Comparison of ENCODE assay signal across 24 cellular contexts in the genomic region with DNA sequence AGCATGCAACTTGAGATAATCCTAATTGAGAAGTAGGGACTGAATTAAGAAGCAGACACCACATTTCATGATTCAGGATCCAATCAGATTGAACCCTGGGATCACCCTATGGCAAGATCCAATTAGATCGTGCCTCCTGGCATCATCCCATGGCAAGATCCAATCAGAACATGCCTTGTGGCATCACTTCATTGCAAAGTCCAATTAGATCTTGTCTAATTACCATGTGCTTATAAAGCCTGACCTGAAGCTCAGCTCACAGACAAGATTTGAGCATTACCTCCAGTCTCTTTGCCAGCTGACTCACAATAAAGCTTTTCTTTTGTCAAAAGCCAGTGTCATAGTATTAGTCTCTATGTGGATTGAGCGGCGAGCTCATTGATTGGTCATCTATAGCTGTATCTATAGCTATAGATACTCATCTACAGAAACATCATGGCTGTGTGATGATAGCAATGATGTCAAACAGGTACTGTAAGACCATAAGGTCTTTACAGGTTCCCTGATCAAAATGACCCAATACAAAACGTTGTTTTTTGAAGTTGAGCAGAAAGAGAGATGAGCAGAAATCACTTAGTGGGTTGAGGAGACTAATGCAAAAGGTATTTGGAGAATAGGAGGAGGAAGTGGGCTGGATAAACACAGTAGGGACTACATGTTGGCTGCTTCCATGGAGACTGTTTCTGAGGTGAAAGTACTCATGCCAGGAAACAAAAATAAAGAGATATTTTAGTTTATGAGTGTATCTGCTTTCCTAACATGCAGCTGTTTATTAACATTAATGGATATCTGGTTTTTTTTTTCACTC.
A peak's percentile ranks its signal among the peaks of the same experiment; 100 is the strongest.
DNase-seq lines count a peak whose midpoint lies in the region; ATAC-seq, FAIRE-seq and TF ChIP-seq lines count a peak whose summit lies in the region.
"Had no signal": no experiment of that assay in that cellular context is flagged by ENCODE, and none has a peak within 500 bp of the region (broad histone marks: within the 10 kb centered on the region; RNA-seq: fewer than 3 reads in every experiment).

No MANE protein-coding gene starts in this region.

- H3K4me1 ChIP-seq in endothelial cell of umbilical vein (ENCODE audit: control insufficient read depth, extremely low read depth, insufficient read depth, low read length) = peaks cover 29% of the 10 kb centered on the region
- H3K4me1 ChIP-seq in mesodermal cell (ENCODE audit: control insufficient read depth, insufficient read depth, low read length, poor library complexity, severe bottlenecking) = peaks cover 14% of the 10 kb centered on the region

- no peaks in the 10 kb centered on the region for H3K4me1 Mint-ChIP-seq in activated naive CD8-positive, alpha-beta T cell treated with anti-CD3 and anti-CD28 coated beads for 36 hours
- H3K4me1 Mint-ChIP-seq: brain had no signal

- TF ChIP-seq POLR2A in endothelial cell of umbilical vein (IDR thresholded peaks at IDR 0.05; ENCODE audit: low read depth, low read length) = no peak

- no peaks in the 10 kb centered on the region for H3K9me3 ChIP-seq in endothelial cell of umbilical vein (replicated peaks; ENCODE audit: control insufficient read depth, insufficient read depth, low read length)
- no peaks in the 10 kb centered on the region for H3K9me3 ChIP-seq in mesodermal cell (ENCODE audit: control insufficient read depth, low read length)
- H3K9me3 ChIP-seq: esophagus muscularis mucosa had no signal

- no peaks in the 10 kb centered on the region for H3K36me3 Mint-ChIP-seq in activated naive CD8-positive, alpha-beta T cell treated with anti-CD3 and anti-CD28 coated beads for 36 hours
- H3K36me3 Mint-ChIP-seq: brain, naive B cell had no signal

- POLR2A ChIA-PET in endothelial cell of umbilical vein (lab: Charles Lee) = no interaction called here

- dilution Hi-C loops in endothelial cell of umbilical vein (cut with MboI; ENCODE audit: extremely low pct_ligation_motif_present, low sequenced_read_pairs) = no loop called here

- H3K79me2 ChIP-seq in endothelial cell of umbilical vein (ENCODE audit: control insufficient read depth, insufficient read depth, low read length) = no peaks in the 10 kb centered on the region

- H3K36me3 ChIP-seq in endothelial cell of umbilical vein (ENCODE audit: control insufficient read depth in 2 of 2, extremely low read depth in 1 of 2, insufficient read depth in 2 of 2, low read length in 2 of 2) (no peaks in the 10 kb centered on the region), mesodermal cell (ENCODE audit: control insufficient read depth, insufficient read depth, low read length) (no peaks in the 10 kb centered on the region)
- H3K36me3 ChIP-seq: esophagus muscularis mucosa had no signal

- no peak overlapping the region for H3K27ac Mint-ChIP-seq in activated naive CD8-positive, alpha-beta T cell treated with anti-CD3 and anti-CD28 coated beads for 36 hours
- H3K27ac Mint-ChIP-seq: activated CD8-positive, alpha-beta T cell treated with anti-CD3 and anti-CD28 coated beads, Interleukin-2, amount 10 ng/mL, durations not matched to agents 7 days and 5 days; activated T-cell treated with anti-CD3 and anti-CD28 coated beads, Interleukin-2, amount 50 U/mL, for 24 hours; naive B cell had no signal

- CTCF ChIA-PET in endothelial cell of umbilical vein (lab: Charles Lee) = interaction anchor here (0.7 kb wide), 1 partner anchor 12 kb away, joined by 4 read pairs; no protein-coding TSS in a partner anchor

- no peaks in the 10 kb centered on the region for H4K20me1 ChIP-seq in endothelial cell of umbilical vein (replicated peaks; ENCODE audit: control insufficient read depth, extremely low read depth, insufficient read depth, low read length)

- H2AFZ ChIP-seq in endothelial cell of umbilical vein (ENCODE audit: low read depth, low read length) = no peak overlapping the region

- H3K27ac ChIP-seq in endothelial cell of umbilical vein (ENCODE audit: insufficient read depth, low read depth, low read length) = peak overlapping the region; percentile 76
- peak overlapping the region; percentile 78 for H3K27ac ChIP-seq in mesodermal cell (ENCODE audit: low read depth, low read length, severe bottlenecking)
- no peak overlapping the region for H3K27ac ChIP-seq in caudate nucleus (ENCODE audit: low read depth, low read length)
- H3K27ac ChIP-seq: esophagus muscularis mucosa had no signal

- intact Hi-C loops in endothelial cell of umbilical vein (cut with micrococcal nuclease) = loop anchor here (1.0 to 10.0 kb wide), 5 partner anchors 23 to 113 kb away; no protein-coding TSS in a partner anchor

- H3K9ac ChIP-seq in endothelial cell of umbilical vein (replicated peaks; ENCODE audit: extremely low read depth, insufficient read depth, low read length) = peak overlapping the region; percentile 47

- no peak overlapping the region for H3K4me3 Mint-ChIP-seq in activated naive CD8-positive, alpha-beta T cell treated with anti-CD3 and anti-CD28 coated beads for 36 hours
- H3K4me3 Mint-ChIP-seq: activated CD8-positive, alpha-beta T cell treated with anti-CD3 and anti-CD28 coated beads, Interleukin-2, amount 10 ng/mL, durations not matched to agents 7 days and 5 days; activated T-cell treated with anti-CD3 and anti-CD28 coated beads, Interleukin-2, amount 50 U/mL, for 24 hours; brain; naive B cell had no signal

- peaks cover 21% of the 10 kb centered on the region for H3K27me3 Mint-ChIP-seq in activated naive CD8-positive, alpha-beta T cell treated with anti-CD3 and anti-CD28 coated beads for 36 hours
- H3K27me3 Mint-ChIP-seq: activated T-cell treated with anti-CD3 and anti-CD28 coated beads, Interleukin-2, amount 50 U/mL, for 24 hours; brain had no signal

- 90% methylated on average over 1 of the region's 4 CpGs; no CpG with 5 or more reads in 1 of the 2 experiments for WGBS in mesodermal cell (ENCODE audit: insufficient coverage in 2 of 2), 2 experiments

- peak; percentile 9 for DNase-seq in AG20443 (ENCODE audit: low spot score)
- peak; percentile 91 for DNase-seq in LHCN-M2 (ENCODE audit: low read depth)
- DNase-seq in endothelial cell of umbilical vein (ENCODE audit: low read depth, low spot score) = peak; percentile 66
- DNase-seq in caudate nucleus (lab: John Stamatoyannopoulos, UW) = no peak
- no peak for DNase-seq in activated naive CD8-positive, alpha-beta T cell treated with anti-CD3 and anti-CD28 coated beads for 36 hours
- no peak for DNase-seq in NCI-H1048 (lab: John Stamatoyannopoulos, UW)
- DNase-seq: activated CD8-positive, alpha-beta T cell treated with anti-CD3 and anti-CD28 coated beads, Interleukin-2, amount 10 ng/mL, durations not matched to agents 7 days and 5 days; activated gamma-delta T cell treated with Interleukin-2 at 50 U/mL for 16 hours; activated T-cell treated with anti-CD3 and anti-CD28 coated beads, Interleukin-2, amount 50 U/mL, for 24 hours; effector memory CD4-positive, alpha-beta T cell; glutamatergic neuron; MV-4-11; naive B cell; NCI-H510A treated with DMSO at 0.1 percent for 48 hours; substantia nigra had no signal

- FAIRE-seq in endothelial cell of umbilical vein (lab: Jason Lieb, UNC) = peak; percentile 54
- FAIRE-seq: colon, D721Med, K562 had no signal

- no peaks in the 10 kb centered on the region for H3K27me3 ChIP-seq in endothelial cell of umbilical vein (ENCODE audit: control insufficient read depth in 2 of 2, insufficient read depth in 2 of 2, low read length in 2 of 2)
- H3K27me3 ChIP-seq: esophagus muscularis mucosa had no signal

- TSS peak; percentile 90 for BruUV-seq in endothelial cell of umbilical vein (replicated peaks; lab: Mats Ljungman, UMichigan)

- no peak for TF ChIP-seq CTCF in endothelial cell of umbilical vein (IDR thresholded peaks at IDR 0.05; ENCODE audit: extremely low read depth in 1 of 2, insufficient read depth in 1 of 2, low read depth in 1 of 2, low read length in 2 of 2)

- no peak for ATAC-seq in HG02610 (IDR thresholded peaks at IDR 0.05; ENCODE audit: unreplicated experiment)
- ATAC-seq: activated CD8-positive, alpha-beta T cell treated with anti-CD3 and anti-CD28 coated beads, Interleukin-2, amount 10 ng/mL, durations not matched to agents 7 days and 5 days; HCT116; K562 had no signal

- no peaks in the 10 kb centered on the region for H3K9me1 ChIP-seq in endothelial cell of umbilical vein (replicated peaks; ENCODE audit: control insufficient read depth, extremely low read depth, insufficient read depth, low read length)

- H3K4me2 ChIP-seq in endothelial cell of umbilical vein (ENCODE audit: insufficient read depth, low read length) = peak overlapping the region; percentile 34
- H3K4me2 ChIP-seq: smooth muscle cell had no signal

- H3K9me3 Mint-ChIP-seq in activated naive CD8-positive, alpha-beta T cell treated with anti-CD3 and anti-CD28 coated beads for 36 hours = no peaks in the 10 kb centered on the region
- H3K9me3 Mint-ChIP-seq: activated T-cell treated with anti-CD3 and anti-CD28 coated beads, Interleukin-2, amount 50 U/mL, for 24 hours had no signal

- no peak overlapping the region for H3K4me3 ChIP-seq in endothelial cell of umbilical vein (replicated peaks in 1 of 3; ENCODE audit: insufficient read depth in 1 of 3, low read depth in 1 of 3, low read length in 3 of 3)
- H3K4me3 ChIP-seq in mesodermal cell (ENCODE audit: extremely low read depth, insufficient read depth, low read length, poor library complexity, severe bottlenecking) = no peak overlapping the region
- H3K4me3 ChIP-seq: esophagus muscularis mucosa, K562, smooth muscle cell had no signal

TF ChIP-seq in endothelial cell of umbilical vein, 7 proteins besides CTCF, POLR2A, EP300 and RAD21:
- TF ChIP-seq MYC (IDR thresholded peaks at IDR 0.05; ENCODE audit: low read depth, low read length) (no peak), EZH2 (IDR thresholded peaks at IDR 0.05; ENCODE audit: borderline replicate concordance, low read depth, low read length, severe bottlenecking) (no peak), JUN (IDR thresholded peaks at IDR 0.05; ENCODE audit: borderline replicate concordance, insufficient read depth, insufficient read length, low read depth) (peak; percentile 19), POLR2AphosphoS5 (IDR thresholded peaks at IDR 0.05; ENCODE audit: insufficient read depth, low read depth, low read length) (no peak), FOS (IDR thresholded peaks at IDR 0.05; ENCODE audit: borderline replicate concordance, insufficient read depth, low read length) (no peak), GATA2 (IDR thresholded peaks at IDR 0.05; ENCODE audit: insufficient read depth, insufficient read length, low read depth, low read length) (no peak)

Comparison
In these comparisons a context has a peak if more than half of its experiments do, and no peak if none do; other contexts are left out.
1. DNase-seq: peak in AG20443 (single experiment), LHCN-M2 (single experiment) and endothelial cell of umbilical vein (single experiment); none in caudate nucleus (0 of 61), activated naive CD8-positive, alpha-beta T cell treated with anti-CD3 and anti-CD28 coated beads for 36 hours (single experiment) and NCI-H1048 (single experiment).